In genomic region chr19:293436-294110, GRCh38 we compare ENCODE assay signal across 18 cellular contexts. TPM values are rescaled to one million over a fixed set of nuclear protein-coding genes. Genes with fewer than 3 reads are reported as not detected.
"Had no signal": no experiment of that assay in that cellular context is flagged by ENCODE, and none has a peak within 500 bp of the region (broad histone marks: within the 10 kb centered on the region; RNA-seq: fewer than 3 reads in every experiment).

No MANE protein-coding gene starts in this region.

- FAIRE-seq: pancreas had no signal

- H3K27me3 ChIP-seq: pancreas, thyroid gland, uterus had no signal

- H3K27ac Mint-ChIP-seq: activated CD4-positive, alpha-beta memory T cell treated with anti-CD3 and anti-CD28 coated beads, Interleukin-2, amount 10 ng/mL, durations not matched to agents 7 days and 5 days; activated naive CD4-positive, alpha-beta T cell treated with anti-CD3 and anti-CD28 coated beads, Interleukin-2, amount 50 U/mL, for 72 hours; activated T-cell treated with anti-CD3 and anti-CD28 coated beads, Interleukin-2, amount 50 U/mL, for 24 hours; dendritic cell treated with granulocyte-macrophage colony-stimulating factor and Interleukin-4, amounts not matched to agents 40 ng/mL and 50 ng/mL, for 4 days; effector memory CD8-positive, alpha-beta T cell; natural killer cell treated with Interleukin-12 subunit alpha and Interleukin-12 subunit beta and Interleukin-15 and Interleukin-18, amount 100 ng/mL, for 72 hours; stimulated activated memory B cell treated with anti-CD40 and anti-IgM and Interleukin-4, amounts not matched to agents 10 μg/mL and 1 μg/mL and 100 μg/mL, for 72 hours; WTC11 had no signal

- H3K4me3 Mint-ChIP-seq: activated CD4-positive, alpha-beta memory T cell treated with anti-CD3 and anti-CD28 coated beads, Interleukin-2, amount 10 ng/mL, durations not matched to agents 7 days and 5 days; activated T-cell treated with anti-CD3 and anti-CD28 coated beads, Interleukin-2, amount 50 U/mL, for 24 hours; dendritic cell treated with granulocyte-macrophage colony-stimulating factor and Interleukin-4, amounts not matched to agents 40 ng/mL and 50 ng/mL, for 4 days; natural killer cell treated with Interleukin-12 subunit alpha and Interleukin-12 subunit beta and Interleukin-15 and Interleukin-18, amount 100 ng/mL, for 72 hours had no signal

- H3K9me3 Mint-ChIP-seq: activated CD4-positive, alpha-beta memory T cell treated with anti-CD3 and anti-CD28 coated beads, Interleukin-2, amount 10 ng/mL, durations not matched to agents 7 days and 5 days; activated naive CD4-positive, alpha-beta T cell treated with anti-CD3 and anti-CD28 coated beads, Interleukin-2, amount 50 U/mL, for 72 hours; activated T-cell treated with anti-CD3 and anti-CD28 coated beads, Interleukin-2, amount 50 U/mL, for 24 hours; dendritic cell treated with granulocyte-macrophage colony-stimulating factor and Interleukin-4, amounts not matched to agents 40 ng/mL and 50 ng/mL, for 4 days; effector memory CD8-positive, alpha-beta T cell; natural killer cell treated with Interleukin-12 subunit alpha and Interleukin-12 subunit beta and Interleukin-15 and Interleukin-18, amount 100 ng/mL, for 72 hours; stimulated activated memory B cell treated with anti-CD40 and anti-IgM and Interleukin-4, amounts not matched to agents 10 μg/mL and 1 μg/mL and 100 μg/mL, for 72 hours; WTC11 had no signal

- H3K9me3 ChIP-seq: body of pancreas, left ventricle myocardium inferior, pancreas, thyroid gland, uterus had no signal

- H3K27ac ChIP-seq: epithelial cell of prostate, left ventricle myocardium inferior, pancreas, thyroid gland had no signal

- H3K36me3 Mint-ChIP-seq: activated naive CD4-positive, alpha-beta T cell treated with anti-CD3 and anti-CD28 coated beads, Interleukin-2, amount 50 U/mL, for 72 hours; natural killer cell treated with Interleukin-12 subunit alpha and Interleukin-12 subunit beta and Interleukin-15 and Interleukin-18, amount 100 ng/mL, for 72 hours; stimulated activated memory B cell treated with anti-CD40 and anti-IgM and Interleukin-4, amounts not matched to agents 10 μg/mL and 1 μg/mL and 100 μg/mL, for 72 hours; WTC11 had no signal

- DNase-seq: activated CD4-positive, alpha-beta memory T cell treated with anti-CD3 and anti-CD28 coated beads, Interleukin-2, amount 10 ng/mL, durations not matched to agents 7 days and 5 days; activated CD4-positive, alpha-beta T cell treated with anti-CD3 and anti-CD28 coated beads for 4 hours; activated T-cell treated with anti-CD3 and anti-CD28 coated beads, Interleukin-2, amount 50 U/mL, for 24 hours; body of pancreas; cerebellar nuclear complex; effector memory CD8-positive, alpha-beta T cell; foreskin melanocyte; left ventricle myocardium inferior; T-helper 2 cell; thyroid gland had no signal

- H3K36me3 ChIP-seq: left ventricle myocardium inferior, pancreas, thyroid gland, uterus had no signal

- H3K4me3 ChIP-seq: body of pancreas, pancreas, thyroid gland, uterus had no signal

- ATAC-seq: activated naive CD4-positive, alpha-beta T cell treated with anti-CD3 and anti-CD28 coated beads, Interleukin-2, amount 50 U/mL, for 72 hours; body of pancreas; effector memory CD8-positive, alpha-beta T cell; natural killer cell treated with Interleukin-12 subunit alpha and Interleukin-12 subunit beta and Interleukin-15 and Interleukin-18, amount 100 ng/mL, for 72 hours; stimulated activated memory B cell treated with anti-CD40 and anti-IgM and Interleukin-4, amounts not matched to agents 10 μg/mL and 1 μg/mL and 100 μg/mL, for 72 hours; WTC11 had no signal

RNA-seq across cellular contexts. Expression of gene PLPP2, which starts 2.4 kb away (rescaled TPM):
- total RNA-seq: left ventricle myocardium inferior had no signal
